ENCODE assay signal across 33 cellular contexts in the genomic region with DNA sequence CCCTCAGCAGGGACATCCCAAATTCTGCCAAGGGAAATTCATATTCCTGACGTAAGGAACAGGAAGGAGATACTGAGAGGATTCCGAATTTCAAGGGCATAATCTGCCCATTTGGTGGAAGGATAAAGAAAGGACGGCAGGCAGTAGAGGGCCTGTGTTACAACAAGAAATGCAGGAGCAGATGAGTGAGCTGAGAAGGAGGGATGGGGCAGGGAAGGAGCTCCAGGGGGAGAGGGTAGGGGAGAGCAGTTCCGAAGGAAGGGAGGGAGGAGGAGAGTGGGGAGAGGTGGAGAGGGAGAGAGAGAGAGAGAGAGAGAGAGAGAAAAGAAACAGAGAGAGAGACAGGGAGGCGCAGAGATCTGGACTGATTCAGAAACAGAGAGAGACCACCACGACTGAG. TPM values are rescaled to one million over a fixed set of nuclear protein-coding genes. Genes with fewer than 3 reads are reported as not detected.
DNase-seq lines count a peak whose midpoint lies in the region; ATAC-seq, FAIRE-seq and TF ChIP-seq lines count a peak whose summit lies in the region.
"Had no signal": no experiment of that assay in that cellular context is flagged by ENCODE, and none has a peak within 500 bp of the region (broad histone marks: within the 10 kb centered on the region; RNA-seq: fewer than 3 reads in every experiment).

No MANE protein-coding gene starts in this region.

- H2AK5ac ChIP-seq in H9 (ENCODE audit: insufficient read length, low read length): no peak overlapping the region
- no peak overlapping the region for H2AK5ac ChIP-seq in neuronal stem cell (ENCODE audit: low read depth, low read length)

- H3K79me1 ChIP-seq in H9 (ENCODE audit: insufficient read depth, low read depth, low read length, poor library complexity, severe bottlenecking) (no peaks in the 10 kb centered on the region), neuronal stem cell (ENCODE audit: low read depth, low read length) (no peaks in the 10 kb centered on the region)

- H2BK120ac ChIP-seq in H9 (ENCODE audit: low read depth, low read length, poor library complexity, severe bottlenecking): no peak overlapping the region
- no peak overlapping the region for H2BK120ac ChIP-seq in neuronal stem cell (ENCODE audit: low read depth, low read length)

- peaks cover 26% of the 10 kb centered on the region for H3K23me2 ChIP-seq in H9 (ENCODE audit: insufficient read length, low read depth, low read length, poor library complexity, severe bottlenecking)

- H3K9me3 ChIP-seq in H9 (ENCODE audit: control insufficient read depth, low read depth, low read length) (no peaks in the 10 kb centered on the region), iPS-15b (ENCODE audit: control insufficient read depth, insufficient read depth, low read length) (no peaks in the 10 kb centered on the region), neuronal stem cell (replicated peaks in 1 of 2; ENCODE audit: control insufficient read depth in 2 of 2, insufficient read depth in 1 of 2, low read depth in 1 of 2, low read length in 2 of 2) (no peaks in the 10 kb centered on the region), pancreas (no peaks in the 10 kb centered on the region)
- H3K9me3 ChIP-seq: A549, SJSA1, suprapubic skin had no signal

- peak overlapping the region; percentile 93 for H3K4me2 ChIP-seq in H9 (ENCODE audit: insufficient read depth, insufficient read length, low read length)
- H3K4me2 ChIP-seq in neuronal stem cell (ENCODE audit: insufficient read depth, low read length, poor library complexity, severe bottlenecking): peak overlapping the region; percentile 87
- H3K4me2 ChIP-seq: A549 had no signal

- TF ChIP-seq CTCF in H9 (conservative IDR thresholded peaks at IDR 0.05): no peak
- TF ChIP-seq CTCF in pancreas (IDR thresholded peaks at IDR 0.05): no peak

- peaks cover 37% of the 10 kb centered on the region for H3K27me3 Mint-ChIP-seq in H9 (ENCODE audit: low read depth)

- peak overlapping the region; percentile 75 for H3K4me3 ChIP-seq in iPS-15b (ENCODE audit: low read depth, low read length)
- H3K4me3 ChIP-seq in neuronal stem cell (ENCODE audit: low read length in 2 of 2): peak overlapping the region in 1 of 2 donors; percentile 30
- no peak overlapping the region for H3K4me3 ChIP-seq in pancreas
- H3K4me3 ChIP-seq: A549, cardiac muscle cell, SJSA1, suprapubic skin had no signal

- peaks cover 0 to 4% (median 0%) of the 10 kb centered on the region in 3 experiments; a peak in 2 of 7 replicates for H3K36me3 Mint-ChIP-seq in H9 (ENCODE audit: insufficient read depth in 1 of 3, low read depth in 3 of 3)
- H3K36me3 Mint-ChIP-seq: activated naive CD8-positive, alpha-beta T cell; stimulated activated naive B cell treated with anti-CD40 and anti-IgM and Interleukin-4, amounts not matched to agents 10 μg/mL and 1 μg/mL and 100 μg/mL, for 72 hours had no signal

- peaks cover 62 to 71% of the 10 kb centered on the region in 2 experiments for H3K4me1 Mint-ChIP-seq in H9
- H3K4me1 Mint-ChIP-seq: activated CD4-positive, alpha-beta T cell treated with anti-CD3 and anti-CD28 coated beads, Interleukin-2, amount 10 ng/mL, durations not matched to agents 24 days and 14 days; naive B cell; stimulated activated naive B cell treated with anti-CD40 and anti-IgM and Interleukin-4, amounts not matched to agents 10 μg/mL and 1 μg/mL and 100 μg/mL, for 72 hours had no signal

- WGBS in H9 (ENCODE audit: extremely low coverage, insufficient read length, low lambda C conversion rate): no CpG with 5 or more reads among the region's 6 CpGs
- no CpG with 5 or more reads among the region's 6 CpGs for WGBS in neuronal stem cell (ENCODE audit: extremely low coverage in 2 of 2, insufficient read length in 2 of 2, insufficient replicate concordance in 1 of 2), 2 donors
- WGBS in pancreas, 2 donors: 2 to 3% methylated on average over 5 to 6 of the region's 6 CpGs

- no peak overlapping the region for H2BK20ac ChIP-seq in H9 (ENCODE audit: low read depth, low read length, poor library complexity, severe bottlenecking)

- H4K8ac ChIP-seq in H9 (replicated peaks; ENCODE audit: insufficient read length, low read depth, low read length): no peak overlapping the region
- no peak overlapping the region for H4K8ac ChIP-seq in neuronal stem cell (ENCODE audit: low read depth, low read length)

- H2BK15ac ChIP-seq in H9 (ENCODE audit: low read depth, low read length): no peak overlapping the region
- H2BK15ac ChIP-seq in neuronal stem cell (ENCODE audit: low read length): no peak overlapping the region

- H3K36me3 ChIP-seq in iPS-15b (ENCODE audit: control insufficient read depth, insufficient read depth, low read length): no peaks in the 10 kb centered on the region
- H3K36me3 ChIP-seq in neuronal stem cell (replicated peaks in 1 of 2; ENCODE audit: control insufficient read depth in 2 of 2, insufficient read depth in 2 of 2, low read length in 2 of 2): no peaks in the 10 kb centered on the region
- no peaks in the 10 kb centered on the region for H3K36me3 ChIP-seq in pancreas
- H3K36me3 ChIP-seq: cardiac muscle cell, SJSA1, suprapubic skin, WERI-Rb-1 had no signal

- H3K4ac ChIP-seq in H9 (ENCODE audit: low read depth, low read length): no peak overlapping the region
- no peak overlapping the region for H3K4ac ChIP-seq in neuronal stem cell (ENCODE audit: low read length)

- no peaks in the 10 kb centered on the region for H3K9me3 Mint-ChIP-seq in H9
- H3K9me3 Mint-ChIP-seq: activated CD4-positive, alpha-beta T cell treated with anti-CD3 and anti-CD28 coated beads, Interleukin-2, amount 10 ng/mL, durations not matched to agents 24 days and 14 days; stimulated activated naive B cell treated with anti-CD40 and anti-IgM and Interleukin-4, amounts not matched to agents 10 μg/mL and 1 μg/mL and 100 μg/mL, for 72 hours had no signal

- intact Hi-C loops in pancreas (cut with DNase I): loop anchor here in 1 of 3 donors (10.0 kb wide), 1 partner anchor 57 kb away; no protein-coding TSS in a partner anchor

- no peak overlapping the region for H3T11ph ChIP-seq in H9 (ENCODE audit: low read length)

- H3K79me2 ChIP-seq in H9 (ENCODE audit: insufficient read depth, low read length): no peaks in the 10 kb centered on the region

- ATAC-seq in pancreas: no peak
- ATAC-seq in GM18907 (IDR thresholded peaks at IDR 0.05; ENCODE audit: unreplicated experiment): no peak
- ATAC-seq: A549; esophagus mucosa; stimulated activated naive B cell treated with anti-CD40 and anti-IgM and Interleukin-4, amounts not matched to agents 10 μg/mL and 1 μg/mL and 100 μg/mL, for 72 hours had no signal

- H3K27ac ChIP-seq in H9 (ENCODE audit: insufficient read length, low read depth, low read length) (no peak overlapping the region), cingulate gyrus (ENCODE audit: low read depth, low read length) (peak overlapping the region; percentile 72), neuronal stem cell (replicated peaks; ENCODE audit: low read length) (no peak overlapping the region), pancreas (no peak overlapping the region)
- H3K27ac ChIP-seq: A549, cardiac muscle cell, SJSA1, suprapubic skin, WERI-Rb-1 had no signal

- H3K56ac ChIP-seq in H9 (ENCODE audit: insufficient read length, low read depth, low read length): no peak overlapping the region

- H3K9ac ChIP-seq in H9 (ENCODE audit: extremely low read depth, insufficient read length, low read length) (peak overlapping the region; percentile 17), iPS-15b (ENCODE audit: low read depth, low read length) (peak overlapping the region; percentile 3), neuronal stem cell (ENCODE audit: low read depth, low read length, poor library complexity) (no peak overlapping the region)

- peak overlapping the region; percentile 78 to 93 for H3K4me3 Mint-ChIP-seq in H9
- H3K4me3 Mint-ChIP-seq: activated CD4-positive, alpha-beta T cell treated with anti-CD3 and anti-CD28 coated beads, Interleukin-2, amount 10 ng/mL, durations not matched to agents 24 days and 14 days; activated naive CD8-positive, alpha-beta T cell; stimulated activated naive B cell treated with anti-CD40 and anti-IgM and Interleukin-4, amounts not matched to agents 10 μg/mL and 1 μg/mL and 100 μg/mL, for 72 hours had no signal

- H2AFZ ChIP-seq in H9 (ENCODE audit: low read length): no peak overlapping the region
- H2AFZ ChIP-seq in neuronal stem cell (ENCODE audit: low read length): no peak overlapping the region

- H2BK12ac ChIP-seq in H9 (ENCODE audit: insufficient read length, low read depth, low read length) (no peak overlapping the region), neuronal stem cell (ENCODE audit: low read length) (no peak overlapping the region)

- DNase-seq in H9 (no peak), neuronal stem cell (ENCODE audit: low spot score) (no peak), pancreas (no peak), kidney tubule cell (ENCODE audit: low spot score) (no peak), iPS-NIHi7 (ENCODE audit: extremely low spot score) (no peak)
- DNase-seq: activated CD4-positive, alpha-beta T cell treated with anti-CD3 and anti-CD28 coated beads, Interleukin-2, amount 10 ng/mL, durations not matched to agents 24 days and 14 days; activated CD8-positive, alpha-beta memory T cell treated with anti-CD3 and anti-CD28 coated beads for 24 hours; activated effector memory CD4-positive, alpha-beta T cell treated with Interleukin-2 at 50 U/mL for 16 hours; activated T-cell treated with anti-CD3 and anti-CD28 coated beads for 4 hours; aorta; cortex of kidney; left ventricle myocardium superior; naive B cell; NCI-H1694; NCI-H446 treated with DMSO at 0.1 percent for 48 hours; NCI-H82; stimulated activated naive B cell treated with anti-CD40 and anti-IgM and Interleukin-4, amounts not matched to agents 10 μg/mL and 1 μg/mL and 100 μg/mL, for 72 hours; T1000; WERI-Rb-1 had no signal

- H3K23ac ChIP-seq in H9 (ENCODE audit: insufficient read length, low read depth, low read length) (no peak overlapping the region), neuronal stem cell (ENCODE audit: low read depth, low read length, poor library complexity) (no peak overlapping the region)

- no peak for FAIRE-seq in pancreas (lab: Jason Lieb, UNC)
- FAIRE-seq: A549, G401.6, islet of Langerhans had no signal

- no peaks in the 10 kb centered on the region for H4K20me1 ChIP-seq in H9 (ENCODE audit: control insufficient read depth, insufficient read depth, insufficient read length)

- H4K91ac ChIP-seq in H9 (ENCODE audit: insufficient read length, low read depth, low read length): no peak overlapping the region
- H4K91ac ChIP-seq in neuronal stem cell (ENCODE audit: low read depth, low read length, poor library complexity): no peak overlapping the region

- H3K18ac ChIP-seq in H9 (ENCODE audit: insufficient read length, low read depth, low read length): no peak overlapping the region
- H3K18ac ChIP-seq in neuronal stem cell (ENCODE audit: low read length): no peak overlapping the region

- H3K27ac Mint-ChIP-seq in H9: peak overlapping the region in 2 of 3 experiments; percentile 13 to 55; a peak in 3 of 7 replicates
- H3K27ac Mint-ChIP-seq: activated CD4-positive, alpha-beta T cell treated with anti-CD3 and anti-CD28 coated beads, Interleukin-2, amount 10 ng/mL, durations not matched to agents 24 days and 14 days; activated naive CD8-positive, alpha-beta T cell; stimulated activated naive B cell treated with anti-CD40 and anti-IgM and Interleukin-4, amounts not matched to agents 10 μg/mL and 1 μg/mL and 100 μg/mL, for 72 hours had no signal

- H3K4me1 ChIP-seq in H9 (ENCODE audit: insufficient read depth, low read length) (peaks cover 23% of the 10 kb centered on the region), iPS-15b (ENCODE audit: control insufficient read depth, insufficient read depth, low read length) (peaks cover 14% of the 10 kb centered on the region), neuronal stem cell (ENCODE audit: control insufficient read depth in 2 of 2, insufficient read depth in 1 of 2, low read depth in 1 of 2, low read length in 2 of 2) (peaks cover 16 to 20% of the 10 kb centered on the region in 2 donors), pancreas (no peaks in the 10 kb centered on the region)
- H3K4me1 ChIP-seq: A549, SJSA1, suprapubic skin had no signal

- no peak overlapping the region for H4K5ac ChIP-seq in H9 (ENCODE audit: insufficient read length, low read depth, low read length)

- peaks cover 4% of the 10 kb centered on the region; the same call in 1 of the 2 replicates for H3K27me3 ChIP-seq in H9 (ENCODE audit: insufficient read depth, low read length)
- peaks cover 22% of the 10 kb centered on the region for H3K27me3 ChIP-seq in iPS-15b (ENCODE audit: control insufficient read depth, insufficient read depth, low read length)
- peaks cover 0 to 26% (median 0%) of the 10 kb centered on the region in 3 experiments for H3K27me3 ChIP-seq in neuronal stem cell (ENCODE audit: control insufficient read depth in 3 of 3, insufficient read depth in 3 of 3, low read depth in 1 of 3, low read length in 3 of 3)
- peaks cover 0 to 3% (median 0%) of the 10 kb centered on the region in 4 donors for H3K27me3 ChIP-seq in pancreas
- H3K27me3 ChIP-seq: SJSA1 had no signal

- H3K14ac ChIP-seq in H9 (ENCODE audit: insufficient read depth, low read length) (no peak overlapping the region), neuronal stem cell (ENCODE audit: low read length) (no peak overlapping the region)

- H2BK5ac ChIP-seq in H9 (ENCODE audit: insufficient read length, low read length) (no peak overlapping the region), neuronal stem cell (ENCODE audit: low read length) (no peak overlapping the region)

RNA-seq across cellular contexts. Expression of gene OPCML, which starts 0.9 kb away (rescaled TPM):
- total RNA-seq in H9 (2021) (0.46 and 0.94 TPM in 2 replicates), pancreas (under 1 TPM; 0.05 to 0.31 (median 0.19) TPM)
- 0.26 TPM for polyA plus RNA-seq in neuronal stem cell (2013, experiment 1 of 2)
- 0.21 TPM for polyA plus RNA-seq in neuronal stem cell (2013, experiment 2 of 2)
- polyA plus RNA-seq in pancreas: under 1 TPM; 0.08 to 0.26 TPM
- total RNA-seq: activated CD4-positive, alpha-beta T cell treated with anti-CD3 and anti-CD28 coated beads, Interleukin-2, amount 10 ng/mL, durations not matched to agents 24 days and 14 days; esophagus mucosa; fibroblast of villous mesenchyme; renal cortical epithelial cell; RPMI7951 had no signal
- polyA plus RNA-seq: A549 had no signal
